1 cellular context compared by ENCODE assay signal in genomic region chr18:49486959-49487710, GRCh38.
TF ChIP-seq lines count a peak whose summit lies in the region.

Gene C18orf32 (minus strand): TSS chr18:49487234. CDS start chr18:49483748, 3,486 bp downstream.

TF ChIP-seq in HCT116, 20 proteins besides CTCF, POLR2A, EP300 and RAD21 (continued from another document):
- TF ChIP-seq, protein P1, sequence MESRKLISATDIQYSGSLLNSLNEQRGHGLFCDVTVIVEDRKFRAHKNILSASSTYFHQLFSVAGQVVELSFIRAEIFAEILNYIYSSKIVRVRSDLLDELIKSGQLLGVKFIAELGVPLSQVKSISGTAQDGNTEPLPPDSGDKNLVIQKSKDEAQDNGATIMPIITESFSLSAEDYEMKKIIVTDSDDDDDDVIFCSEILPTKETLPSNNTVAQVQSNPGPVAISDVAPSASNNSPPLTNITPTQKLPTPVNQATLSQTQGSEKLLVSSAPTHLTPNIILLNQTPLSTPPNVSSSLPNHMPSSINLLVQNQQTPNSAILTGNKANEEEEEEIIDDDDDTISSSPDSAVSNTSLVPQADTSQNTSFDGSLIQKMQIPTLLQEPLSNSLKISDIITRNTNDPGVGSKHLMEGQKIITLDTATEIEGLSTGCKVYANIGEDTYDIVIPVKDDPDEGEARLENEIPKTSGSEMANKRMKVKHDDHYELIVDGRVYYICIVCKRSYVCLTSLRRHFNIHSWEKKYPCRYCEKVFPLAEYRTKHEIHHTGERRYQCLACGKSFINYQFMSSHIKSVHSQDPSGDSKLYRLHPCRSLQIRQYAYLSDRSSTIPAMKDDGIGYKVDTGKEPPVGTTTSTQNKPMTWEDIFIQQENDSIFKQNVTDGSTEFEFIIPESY (IDR thresholded peaks at IDR 0.05; ENCODE audit: extremely low read depth, insufficient replicate concordance, low read length): peak; percentile 36
- TF ChIP-seq POLR2AphosphoS5 (IDR thresholded peaks at IDR 0.05; ENCODE audit: low read depth, low read length): peak; percentile 89
- TF ChIP-seq, protein P2, sequence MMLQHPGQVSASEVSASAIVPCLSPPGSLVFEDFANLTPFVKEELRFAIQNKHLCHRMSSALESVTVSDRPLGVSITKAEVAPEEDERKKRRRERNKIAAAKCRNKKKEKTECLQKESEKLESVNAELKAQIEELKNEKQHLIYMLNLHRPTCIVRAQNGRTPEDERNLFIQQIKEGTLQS (IDR thresholded peaks at IDR 0.05): no peak
- no peak for TF ChIP-seq EGR1 (IDR thresholded peaks at IDR 0.05; ENCODE audit: low read depth)
- TF ChIP-seq ELF1 (IDR thresholded peaks at IDR 0.05; ENCODE audit: borderline replicate concordance, low read depth): no peak
- TF ChIP-seq CBX3 (IDR thresholded peaks at IDR 0.05; ENCODE audit: low read depth): no peak
- peak; percentile 73 for TF ChIP-seq ZFX (IDR thresholded peaks at IDR 0.05)
TF ChIP-seq in HCT116: peak in this region for 5.
